Comparison of ENCODE assay signal across 22 cellular contexts in the genomic region with DNA sequence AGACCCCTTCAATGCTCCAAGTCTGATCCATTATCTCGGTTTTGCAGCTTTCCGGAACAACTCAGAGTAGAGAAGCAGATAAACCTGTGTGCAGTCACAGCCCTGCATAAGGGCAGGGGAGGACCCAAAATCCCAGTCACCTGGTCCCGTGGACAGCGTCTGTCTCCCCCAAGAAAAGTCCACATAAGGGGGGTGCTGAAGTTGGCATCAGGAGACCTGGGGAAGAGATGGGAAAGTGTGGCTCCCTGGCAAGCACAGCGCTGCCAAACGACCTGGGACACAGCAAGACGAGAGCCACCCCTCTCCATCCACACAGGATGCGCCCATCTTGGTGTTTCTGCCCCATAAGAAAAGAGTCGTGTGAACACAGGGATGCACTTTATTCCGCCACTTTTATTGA.
"Had no signal": no experiment of that assay in that cellular context is flagged by ENCODE, and none has a peak within 500 bp of the region (broad histone marks: within the 10 kb centered on the region; RNA-seq: fewer than 3 reads in every experiment).

No MANE protein-coding gene starts in this region.

- DNase-seq: Karpas-422, KG1, MG63, NCI-H1092, NCI-H1105 treated with DMSO at 0.1 percent for 48 hours, NCI-H1417 treated with DMSO at 0.1 percent for 48 hours, NCI-H187, NCI-H2029, NCI-H2081 treated with DMSO at 0.1 percent for 48 hours, NCI-H2171 treated with DMSO at 0.1 percent for 48 hours, NCI-H2227 treated with DMSO at 0.1 percent for 48 hours, NCI-H524 treated with DMSO at 0.1 percent for 48 hours, NCI-H69, NCI-H774, Right ventricle myocardium superior, RPMI8226, SIG-M5 had no signal

- H3K4me1 ChIP-seq: SJSA1 had no signal

- H3K27ac ChIP-seq: HL-60, SJSA1, SK-N-MC had no signal

- FAIRE-seq: HTR-8/SVneo, RCC 7860 had no signal

- H3K36me3 ChIP-seq: MG63 had no signal

- H3K9me3 ChIP-seq: MG63, SJSA1 had no signal

- H3K27me3 ChIP-seq: MG63, SJSA1 had no signal

- H3K4me3 ChIP-seq: MG63, SJSA1, SK-N-MC had no signal
